In the genomic region with DNA sequence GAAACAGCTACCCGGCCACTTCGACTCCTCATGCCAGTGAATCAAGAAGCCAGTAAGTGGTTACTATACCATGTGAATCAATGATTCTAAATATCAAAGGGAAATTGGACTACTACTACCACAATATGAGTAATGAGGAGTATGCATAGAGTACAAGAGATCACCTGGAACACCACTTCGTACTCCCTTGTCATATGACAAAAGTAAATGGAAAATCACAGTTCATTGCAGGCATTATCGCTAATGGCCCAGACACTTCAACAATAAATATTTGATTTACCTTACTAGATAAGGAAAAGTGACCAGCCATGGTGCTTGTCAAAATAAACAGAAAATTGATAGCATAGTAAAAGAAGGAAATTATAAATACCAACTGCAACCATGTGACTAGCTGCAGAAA, we compare ENCODE assay signal across 29 cellular contexts.
"Had no signal": no experiment of that assay in that cellular context is flagged by ENCODE, and none has a peak within 500 bp of the region (broad histone marks: within the 10 kb centered on the region; RNA-seq: fewer than 3 reads in every experiment).

No MANE protein-coding gene starts in this region.

- DNase-seq: colonic mucosa; cortex of kidney; dermis blood vessel endothelial cell; dorsolateral prefrontal cortex; effector CD4-positive, alpha-beta T cell; effector CD8-positive, alpha-beta T cell; effector memory CD4-positive, alpha-beta T cell; effector memory CD8-positive, alpha-beta T cell; endodermal cell; erythroblast; esophagus squamous epithelium; foreskin fibroblast; foreskin keratinocyte; foreskin melanocyte; gastrocnemius medialis; glutamatergic neuron; head of caudate nucleus; heart left ventricle; heart right ventricle had no signal

- H3K4me3 ChIP-seq: colonic mucosa, coronary artery, dorsolateral prefrontal cortex, esophagus muscularis mucosa, esophagus squamous epithelium, gastrocnemius medialis, gastroesophageal sphincter, heart left ventricle, heart right ventricle had no signal

- H3K27me3 ChIP-seq: colonic mucosa, dorsolateral prefrontal cortex, esophagus muscularis mucosa, esophagus squamous epithelium, foreskin keratinocyte, gastrocnemius medialis, gastroesophageal sphincter, heart left ventricle, heart right ventricle had no signal

- H3K36me3 ChIP-seq: colonic mucosa, esophagus muscularis mucosa, esophagus squamous epithelium, gastrocnemius medialis, gastroesophageal sphincter, heart left ventricle, heart right ventricle had no signal

- H3K27me3 Mint-ChIP-seq: dendritic cell treated with granulocyte-macrophage colony-stimulating factor and Interleukin-4, amounts not matched to agents 40 ng/mL and 50 ng/mL, for 4 days; effector memory CD8-positive, alpha-beta T cell had no signal

- H3K27ac Mint-ChIP-seq: dendritic cell treated with granulocyte-macrophage colony-stimulating factor and Interleukin-4, amounts not matched to agents 40 ng/mL and 50 ng/mL, for 4 days; effector memory CD8-positive, alpha-beta T cell; endodermal cell had no signal

- H3K4me1 ChIP-seq: colonic mucosa, esophagus muscularis mucosa, esophagus squamous epithelium, foreskin keratinocyte, gastrocnemius medialis, gastroesophageal sphincter, heart left ventricle, heart right ventricle had no signal

- H3K4me3 Mint-ChIP-seq: dendritic cell treated with granulocyte-macrophage colony-stimulating factor and Interleukin-4, amounts not matched to agents 40 ng/mL and 50 ng/mL, for 4 days; effector memory CD8-positive, alpha-beta T cell; endodermal cell had no signal

- H3K27ac ChIP-seq: colonic mucosa, coronary artery, dorsolateral prefrontal cortex, epithelial cell of prostate, esophagus muscularis mucosa, esophagus squamous epithelium, foreskin keratinocyte, gastrocnemius medialis, gastroesophageal sphincter, heart left ventricle, heart right ventricle had no signal

- FAIRE-seq: colon, endometrium, endothelial cell of umbilical vein, frontal cortex had no signal

- ATAC-seq: effector memory CD8-positive, alpha-beta T cell; esophagus mucosa; foreskin keratinocyte; gastrocnemius medialis; gastroesophageal sphincter; heart left ventricle; heart right ventricle had no signal

- H3K4me1 Mint-ChIP-seq: endodermal cell had no signal

- H3K9me3 ChIP-seq: colonic mucosa, esophagus squamous epithelium, gastrocnemius medialis, gastroesophageal sphincter had no signal
